16 cellular contexts compared by ENCODE assay signal in the genomic region with DNA sequence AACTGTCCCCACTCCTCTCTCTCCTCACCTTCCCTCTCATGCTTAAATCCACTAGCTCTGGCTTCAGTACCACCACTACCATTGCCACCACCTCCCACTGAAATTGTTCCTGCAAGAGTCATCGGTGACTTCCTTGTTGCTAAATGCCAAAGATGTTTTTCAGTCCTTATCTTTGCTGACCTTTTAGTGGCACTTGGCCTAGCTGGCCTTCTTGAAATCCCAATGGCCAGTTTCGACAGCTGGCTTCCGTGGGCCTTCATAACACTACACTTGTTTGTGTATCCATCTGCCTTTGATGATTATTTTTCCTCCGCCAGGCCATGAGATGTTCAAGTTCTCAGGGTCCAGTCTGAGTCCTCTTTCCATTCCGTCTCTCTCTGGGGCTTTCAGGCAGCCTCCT.
DNase-seq lines count a peak whose midpoint lies in the region; ATAC-seq and TF ChIP-seq lines count a peak whose summit lies in the region.
"Had no signal": no experiment of that assay in that cellular context is flagged by ENCODE, and none has a peak within 500 bp of the region (broad histone marks: within the 10 kb centered on the region; RNA-seq: fewer than 3 reads in every experiment).

No MANE protein-coding gene starts in this region.

- CTCF ChIA-PET in Caco-2 (lab: Charles Lee), result interaction anchor here (0.5 kb wide), 1 partner anchor 57 kb away, joined by 3 read pairs; no protein-coding TSS in a partner anchor

- intact Hi-C loops in Caco-2 (cut with micrococcal nuclease; ENCODE audit: unreplicated experiment), result no loop called here

- TF ChIP-seq CTCF in Caco-2 (IDR thresholded peaks at IDR 0.05; ENCODE audit: insufficient read depth in 1 of 2, low read depth in 1 of 2, low read length in 1 of 2, severe bottlenecking in 1 of 2, unreplicated experiment in 1 of 2) (no peak), choroid plexus epithelial cell (conservative IDR thresholded peaks at IDR 0.05; ENCODE audit: low read depth, low read length) (no peak), nephron progenitor cell (IDR thresholded peaks at IDR 0.05) (no peak)

- H3K27ac Mint-ChIP-seq in Caco-2 (ENCODE audit: unreplicated experiment) (peak overlapping the region; percentile 43), nephron progenitor cell (peak overlapping the region; percentile 21)
- H3K27ac Mint-ChIP-seq: activated CD4-positive, alpha-beta T cell treated with anti-CD3 and anti-CD28 coated beads for 36 hours; stimulated activated naive CD8-positive, alpha-beta T cell treated with anti-CD3 and anti-CD28 coated beads, Interleukin-15, Interleukin-2, amounts not matched to agents 100 ng/mL and 50 ng/mL, for 24 hours had no signal

- POLR2A ChIA-PET in Caco-2 (lab: Charles Lee), result interaction anchor here (1.0 kb wide), 1 partner anchor 156 kb away, joined by 3 read pairs; a partner anchor contains a TSS

- H3K27me3 ChIP-seq in Caco-2 (replicated peaks; ENCODE audit: control insufficient read depth, insufficient read depth, low read length), result no peaks in the 10 kb centered on the region; the same call in 1 of the 2 replicates
- H3K27me3 ChIP-seq: gastroesophageal sphincter, sigmoid colon had no signal

- H3K4me1 Mint-ChIP-seq in Caco-2 (ENCODE audit: low read depth, unreplicated experiment) (peaks cover 30% of the 10 kb centered on the region), nephron progenitor cell (peaks cover 47% of the 10 kb centered on the region)
- H3K4me1 Mint-ChIP-seq: activated CD4-positive, alpha-beta T cell treated with anti-CD3 and anti-CD28 coated beads for 36 hours; naive thymus-derived CD8-positive, alpha-beta T cell had no signal

- H3K36me3 ChIP-seq in Caco-2 (ENCODE audit: control insufficient read depth, insufficient read depth, low read length), result no peaks in the 10 kb centered on the region
- H3K36me3 ChIP-seq: gastroesophageal sphincter, sigmoid colon had no signal

- H3K4me3 Mint-ChIP-seq in Caco-2 (ENCODE audit: unreplicated experiment) (no peak overlapping the region), nephron progenitor cell (no peak overlapping the region)
- H3K4me3 Mint-ChIP-seq: activated CD4-positive, alpha-beta T cell treated with anti-CD3 and anti-CD28 coated beads for 36 hours; naive thymus-derived CD8-positive, alpha-beta T cell; stimulated activated naive CD8-positive, alpha-beta T cell treated with anti-CD3 and anti-CD28 coated beads, Interleukin-15, Interleukin-2, amounts not matched to agents 100 ng/mL and 50 ng/mL, for 24 hours had no signal

- peaks cover 10% of the 10 kb centered on the region for H3K9me3 Mint-ChIP-seq in Caco-2 (ENCODE audit: unreplicated experiment)
- H3K9me3 Mint-ChIP-seq in nephron progenitor cell, result no peaks in the 10 kb centered on the region
- H3K9me3 Mint-ChIP-seq: naive thymus-derived CD8-positive, alpha-beta T cell; stimulated activated naive CD8-positive, alpha-beta T cell treated with anti-CD3 and anti-CD28 coated beads, Interleukin-15, Interleukin-2, amounts not matched to agents 100 ng/mL and 50 ng/mL, for 24 hours had no signal

- DNase-seq in Caco-2 (peak; percentile 47 to 70), LHCN-M2 (ENCODE audit: low read depth) (peak; percentile 14), choroid plexus epithelial cell (ENCODE audit: low read depth) (peak; percentile 49), nephron progenitor cell (no peak), NCI-H510A (lab: John Stamatoyannopoulos, UW) (no peak), NCI-H226 (no peak)
- DNase-seq in activated CD4-positive, alpha-beta T cell treated with anti-CD3 and anti-CD28 coated beads, Interleukin-2, amount 50 U/mL, for 4 hours, result no peak
- DNase-seq: activated CD4-positive, alpha-beta T cell treated with anti-CD3 and anti-CD28 coated beads for 36 hours; aorta; naive thymus-derived CD8-positive, alpha-beta T cell; NCI-H1105 treated with DMSO at 0.1 percent for 48 hours; sigmoid colon; T-helper 2 cell had no signal

- no peaks in the 10 kb centered on the region for H3K27me3 Mint-ChIP-seq in Caco-2 (ENCODE audit: insufficient read depth, unreplicated experiment)
- H3K27me3 Mint-ChIP-seq in nephron progenitor cell (ENCODE audit: low read depth, poor library complexity), result peaks cover 4% of the 10 kb centered on the region
- H3K27me3 Mint-ChIP-seq: activated CD4-positive, alpha-beta T cell treated with anti-CD3 and anti-CD28 coated beads for 36 hours had no signal

- H3K4me3 ChIP-seq in Caco-2 (ENCODE audit: low read depth, low read length) (no peak overlapping the region), choroid plexus epithelial cell (ENCODE audit: low read depth, low read length) (no peak overlapping the region)
- H3K4me3 ChIP-seq: gastroesophageal sphincter, sigmoid colon had no signal

- H3K36me3 Mint-ChIP-seq in Caco-2 (ENCODE audit: insufficient read depth, unreplicated experiment) (no peaks in the 10 kb centered on the region), nephron progenitor cell (ENCODE audit: low read depth) (no peaks in the 10 kb centered on the region)
- H3K36me3 Mint-ChIP-seq: naive thymus-derived CD8-positive, alpha-beta T cell had no signal

- no peak for ATAC-seq in HG02973 (IDR thresholded peaks at IDR 0.05; ENCODE audit: unreplicated experiment)
- ATAC-seq: activated CD4-positive, alpha-beta T cell treated with anti-CD3 and anti-CD28 coated beads for 36 hours; gastroesophageal sphincter; naive thymus-derived CD8-positive, alpha-beta T cell had no signal

- H3K9me3 ChIP-seq in Caco-2, result peaks cover 3% of the 10 kb centered on the region; the same call in 1 of the 2 replicates
- H3K9me3 ChIP-seq: gastroesophageal sphincter, sigmoid colon had no signal

- H3K4me1 ChIP-seq in Caco-2, result peaks cover 41% of the 10 kb centered on the region

- BruUV-seq in Caco-2 (replicated peaks; lab: Mats Ljungman, UMichigan), result no TSS peak

Comparison
In these comparisons a context has a peak if more than half of its experiments do, and no peak if none do; other contexts are left out.
1. DNase-seq: peak in Caco-2 (2 of 2), LHCN-M2 (single experiment) and choroid plexus epithelial cell (single experiment); none in nephron progenitor cell (single experiment), NCI-H510A (single experiment), activated CD4-positive, alpha-beta T cell treated with anti-CD3 and anti-CD28 coated beads, Interleukin-2, amount 50 U/mL, for 4 hours (0 of 2) and NCI-H226 (single experiment).